ENCODE assay signal across 1 cellular context in the genomic region with DNA sequence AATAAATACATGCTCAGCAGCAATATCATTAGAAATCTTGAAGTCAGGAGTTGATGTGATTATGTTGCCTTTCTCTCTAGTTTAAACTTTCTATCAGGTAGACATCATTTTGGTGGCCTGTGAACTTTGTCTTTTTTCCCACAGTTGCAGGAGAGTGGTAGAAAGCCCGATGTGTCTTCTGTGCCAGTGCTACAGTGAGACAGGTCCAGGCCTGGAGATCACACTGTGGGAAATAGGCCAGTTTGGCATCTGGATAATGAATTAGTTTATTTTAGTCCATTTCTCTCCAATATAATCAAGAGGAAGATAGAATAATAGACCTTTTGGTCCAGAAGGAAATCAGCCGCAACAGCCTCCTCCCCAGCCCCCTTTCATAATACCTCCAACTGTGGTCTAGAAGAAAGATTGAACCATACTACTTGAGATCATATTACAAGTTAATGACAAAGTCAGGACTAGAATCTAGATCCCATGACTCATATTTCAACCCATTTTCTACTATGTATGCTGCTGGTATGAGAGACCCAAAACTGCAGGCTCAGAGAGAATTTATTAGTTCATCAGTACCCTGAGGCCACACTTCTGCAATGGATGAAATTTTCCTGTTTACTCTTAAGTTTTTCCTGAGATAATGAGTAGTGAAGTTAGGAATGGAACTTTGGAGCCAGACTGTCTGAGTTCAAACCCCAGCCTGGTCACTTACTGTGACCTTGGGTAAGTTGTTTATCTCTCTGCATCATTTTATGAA.
A peak's percentile ranks its signal among the peaks of the same experiment; 100 is the strongest.
TF ChIP-seq lines count a peak whose summit lies in the region.

No MANE protein-coding gene starts in this region.

TF ChIP-seq in HEK293, 187 proteins besides CTCF, POLR2A, EP300 and RAD21 (continued from another document and continues in another):
- TF ChIP-seq, protein P1, sequence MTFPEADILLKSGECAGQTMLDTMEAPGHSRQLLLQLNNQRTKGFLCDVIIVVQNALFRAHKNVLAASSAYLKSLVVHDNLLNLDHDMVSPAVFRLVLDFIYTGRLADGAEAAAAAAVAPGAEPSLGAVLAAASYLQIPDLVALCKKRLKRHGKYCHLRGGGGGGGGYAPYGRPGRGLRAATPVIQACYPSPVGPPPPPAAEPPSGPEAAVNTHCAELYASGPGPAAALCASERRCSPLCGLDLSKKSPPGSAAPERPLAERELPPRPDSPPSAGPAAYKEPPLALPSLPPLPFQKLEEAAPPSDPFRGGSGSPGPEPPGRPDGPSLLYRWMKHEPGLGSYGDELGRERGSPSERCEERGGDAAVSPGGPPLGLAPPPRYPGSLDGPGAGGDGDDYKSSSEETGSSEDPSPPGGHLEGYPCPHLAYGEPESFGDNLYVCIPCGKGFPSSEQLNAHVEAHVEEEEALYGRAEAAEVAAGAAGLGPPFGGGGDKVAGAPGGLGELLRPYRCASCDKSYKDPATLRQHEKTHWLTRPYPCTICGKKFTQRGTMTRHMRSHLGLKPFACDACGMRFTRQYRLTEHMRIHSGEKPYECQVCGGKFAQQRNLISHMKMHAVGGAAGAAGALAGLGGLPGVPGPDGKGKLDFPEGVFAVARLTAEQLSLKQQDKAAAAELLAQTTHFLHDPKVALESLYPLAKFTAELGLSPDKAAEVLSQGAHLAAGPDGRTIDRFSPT (tag by site-specific recombination; IDR thresholded peaks at IDR 0.05): 0 out of 2 replicates have a peak, but pooled peaks have one; percentile 35
- TF ChIP-seq ZSCAN23 (tag by site-specific recombination; IDR thresholded peaks at IDR 0.05) (no peak), GFI1B (tag by site-specific recombination; IDR thresholded peaks at IDR 0.05) (no peak), ZNF19 (tag by site-specific recombination; IDR thresholded peaks at IDR 0.05; ENCODE audit: low read depth) (no peak), SCRT1 (tag by site-specific recombination; IDR thresholded peaks at IDR 0.05; ENCODE audit: borderline replicate concordance) (no peak), ZNF664 (tag by site-specific recombination; IDR thresholded peaks at IDR 0.05) (peak; percentile 61), PATZ1 (tag by site-specific recombination; IDR thresholded peaks at IDR 0.05) (peak; percentile 57), ZNF132 (tag by site-specific recombination; IDR thresholded peaks at IDR 0.05; ENCODE audit: borderline replicate concordance) (no peak), ZNF571 (tag by site-specific recombination; IDR thresholded peaks at IDR 0.05) (no peak), HOXD13 (CRISPR knock-in tag; IDR thresholded peaks at IDR 0.05; ENCODE audit: borderline replicate concordance) (no peak), TRIM28 (IDR thresholded peaks at IDR 0.05; ENCODE audit: borderline replicate concordance, low read length) (peak; percentile 86), ZNF223 (tag by site-specific recombination; IDR thresholded peaks at IDR 0.05) (no peak), ZNF324 (tag by site-specific recombination; IDR thresholded peaks at IDR 0.05) (no peak), WT1 (tag by site-specific recombination; IDR thresholded peaks at IDR 0.05) (no peak), YY1 (tag by site-specific recombination; IDR thresholded peaks at IDR 0.05) (no peak), ZNF629 (tag by site-specific recombination; IDR thresholded peaks at IDR 0.05) (peak; percentile 55), PRDM2 (tag by site-specific recombination; IDR thresholded peaks at IDR 0.05; ENCODE audit: borderline replicate concordance) (no peak), HOXC10 (CRISPR knock-in tag; IDR thresholded peaks at IDR 0.05) (no peak), ZXDB (tag by site-specific recombination; IDR thresholded peaks at IDR 0.05) (0 out of 2 replicates have a peak, but pooled peaks have one; percentile 22), KLF9 (tag by site-specific recombination; IDR thresholded peaks at IDR 0.05; ENCODE audit: low read depth) (no peak), ZNF549 (tag by site-specific recombination; IDR thresholded peaks at IDR 0.05) (no peak), ZNF426 (tag by site-specific recombination; IDR thresholded peaks at IDR 0.05) (no peak), ZNF184 (tag by site-specific recombination; IDR thresholded peaks at IDR 0.05) (0 out of 2 replicates have a peak, but pooled peaks have one; percentile 11), ZNF473 (tag by site-specific recombination; IDR thresholded peaks at IDR 0.05) (no peak), ZNF530 (tag by site-specific recombination; IDR thresholded peaks at IDR 0.05; ENCODE audit: low read depth) (no peak), ZFP3 (tag by site-specific recombination; IDR thresholded peaks at IDR 0.05; ENCODE audit: low read depth) (no peak), ZNF350 (tag by site-specific recombination; IDR thresholded peaks at IDR 0.05) (no peak), ZNF248 (tag by site-specific recombination; IDR thresholded peaks at IDR 0.05) (no peak), ZNF555 (tag by site-specific recombination; conservative IDR thresholded peaks at IDR 0.05) (no peak), ZFP69B (tag by site-specific recombination; IDR thresholded peaks at IDR 0.05) (no peak), MZF1 (tag by site-specific recombination; IDR thresholded peaks at IDR 0.05; ENCODE audit: borderline replicate concordance) (no peak), ZNF114 (tag by site-specific recombination; IDR thresholded peaks at IDR 0.05) (no peak), ZNF654 (tag by site-specific recombination; IDR thresholded peaks at IDR 0.05; ENCODE audit: low read depth) (no peak), ZEB2 (tag by site-specific recombination; IDR thresholded peaks at IDR 0.05) (0 out of 2 replicates have a peak, but pooled peaks have one; percentile 38), ZNF23 (tag by site-specific recombination; IDR thresholded peaks at IDR 0.05; ENCODE audit: borderline replicate concordance) (no peak), RBAK (tag by site-specific recombination; IDR thresholded peaks at IDR 0.05) (no peak), ZNF768 (tag by site-specific recombination; IDR thresholded peaks at IDR 0.05) (no peak), ZNF157 (tag by site-specific recombination; IDR thresholded peaks at IDR 0.05) (no peak), ZNF148 (tag by site-specific recombination; IDR thresholded peaks at IDR 0.05; ENCODE audit: borderline replicate concordance) (no peak), ZBTB17 (tag by site-specific recombination; IDR thresholded peaks at IDR 0.05) (peak; percentile 36; the same call in 1 of the 2 replicates), OSR2 (tag by site-specific recombination; IDR thresholded peaks at IDR 0.05) (peak; percentile 19; the same call in 1 of the 2 replicates), ZNF514 (tag by site-specific recombination; IDR thresholded peaks at IDR 0.05) (no peak), ZNF311 (tag by site-specific recombination; IDR thresholded peaks at IDR 0.05; ENCODE audit: borderline replicate concordance) (no peak)
- TF ChIP-seq, protein P2, sequence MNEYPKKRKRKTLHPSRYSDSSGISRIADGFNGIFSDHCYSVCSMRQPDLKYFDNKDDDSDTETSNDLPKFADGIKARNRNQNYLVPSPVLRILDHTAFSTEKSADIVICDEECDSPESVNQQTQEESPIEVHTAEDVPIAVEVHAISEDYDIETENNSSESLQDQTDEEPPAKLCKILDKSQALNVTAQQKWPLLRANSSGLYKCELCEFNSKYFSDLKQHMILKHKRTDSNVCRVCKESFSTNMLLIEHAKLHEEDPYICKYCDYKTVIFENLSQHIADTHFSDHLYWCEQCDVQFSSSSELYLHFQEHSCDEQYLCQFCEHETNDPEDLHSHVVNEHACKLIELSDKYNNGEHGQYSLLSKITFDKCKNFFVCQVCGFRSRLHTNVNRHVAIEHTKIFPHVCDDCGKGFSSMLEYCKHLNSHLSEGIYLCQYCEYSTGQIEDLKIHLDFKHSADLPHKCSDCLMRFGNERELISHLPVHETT (tag by site-specific recombination; IDR thresholded peaks at IDR 0.05): no peak
- TF ChIP-seq, protein P3, sequence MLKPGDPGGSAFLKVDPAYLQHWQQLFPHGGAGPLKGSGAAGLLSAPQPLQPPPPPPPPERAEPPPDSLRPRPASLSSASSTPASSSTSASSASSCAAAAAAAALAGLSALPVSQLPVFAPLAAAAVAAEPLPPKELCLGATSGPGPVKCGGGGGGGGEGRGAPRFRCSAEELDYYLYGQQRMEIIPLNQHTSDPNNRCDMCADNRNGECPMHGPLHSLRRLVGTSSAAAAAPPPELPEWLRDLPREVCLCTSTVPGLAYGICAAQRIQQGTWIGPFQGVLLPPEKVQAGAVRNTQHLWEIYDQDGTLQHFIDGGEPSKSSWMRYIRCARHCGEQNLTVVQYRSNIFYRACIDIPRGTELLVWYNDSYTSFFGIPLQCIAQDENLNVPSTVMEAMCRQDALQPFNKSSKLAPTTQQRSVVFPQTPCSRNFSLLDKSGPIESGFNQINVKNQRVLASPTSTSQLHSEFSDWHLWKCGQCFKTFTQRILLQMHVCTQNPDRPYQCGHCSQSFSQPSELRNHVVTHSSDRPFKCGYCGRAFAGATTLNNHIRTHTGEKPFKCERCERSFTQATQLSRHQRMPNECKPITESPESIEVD (tag by site-specific recombination; IDR thresholded peaks at IDR 0.05): peak; percentile 79
- TF ChIP-seq, protein P4, sequence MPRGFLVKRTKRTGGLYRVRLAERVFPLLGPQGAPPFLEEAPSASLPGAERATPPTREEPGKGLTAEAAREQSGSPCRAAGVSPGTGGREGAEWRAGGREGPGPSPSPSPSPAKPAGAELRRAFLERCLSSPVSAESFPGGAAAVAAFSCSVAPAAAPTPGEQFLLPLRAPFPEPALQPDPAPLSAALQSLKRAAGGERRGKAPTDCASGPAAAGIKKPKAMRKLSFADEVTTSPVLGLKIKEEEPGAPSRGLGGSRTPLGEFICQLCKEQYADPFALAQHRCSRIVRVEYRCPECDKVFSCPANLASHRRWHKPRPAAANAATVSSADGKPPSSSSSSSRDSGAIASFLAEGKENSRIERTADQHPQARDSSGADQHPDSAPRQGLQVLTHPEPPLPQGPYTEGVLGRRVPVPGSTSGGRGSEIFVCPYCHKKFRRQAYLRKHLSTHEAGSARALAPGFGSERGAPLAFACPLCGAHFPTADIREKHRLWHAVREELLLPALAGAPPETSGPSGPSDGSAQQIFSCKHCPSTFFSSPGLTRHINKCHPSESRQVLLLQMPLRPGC (tag by site-specific recombination; IDR thresholded peaks at IDR 0.05): no peak
